ENCODE assay signal across 1 cellular context in genomic region chr6:5260661-5261544, GRCh38.
TF ChIP-seq lines count a peak whose summit lies in the region.

Gene FARS2 (plus strand): TSS chr6:5261513.
Gene LYRM4 (minus strand): TSS chr6:5260950. CDS start chr6:5260733, 217 bp downstream.

TF ChIP-seq in GM12878, 131 proteins besides CTCF, POLR2A, EP300 and RAD21 (continued from another document and continues in another):
- TF ChIP-seq ZBTB11 (CRISPR knock-in tag; IDR thresholded peaks at IDR 0.05) (no peak), MEF2A (IDR thresholded peaks at IDR 0.05; ENCODE audit: insufficient read depth, low read depth, low read length) (no peak), RAD51 (IDR thresholded peaks at IDR 0.05) (no peak), ASH2L (IDR thresholded peaks at IDR 0.05; ENCODE audit: borderline replicate concordance, low read depth) (no peak; the same call in 1 of the 2 replicates), BCL11A (IDR thresholded peaks at IDR 0.05; ENCODE audit: low read depth, low read length) (peak; percentile 32; the same call in 1 of the 2 replicates), MYC (IDR thresholded peaks at IDR 0.05; ENCODE audit: insufficient read depth, insufficient read length, insufficient replicate concordance, low read length, severe bottlenecking) (peak; percentile 94), CBX3 (IDR thresholded peaks at IDR 0.05; ENCODE audit: borderline replicate concordance, low read depth) (no peak), CHD4 (IDR thresholded peaks at IDR 0.05) (no peak), BCLAF1 (IDR thresholded peaks at IDR 0.05) (no peak), RCOR1 (conservative IDR thresholded peaks at IDR 0.05; ENCODE audit: low read depth, low read length) (no peak), RFX5 (IDR thresholded peaks at IDR 0.05; ENCODE audit: low read depth, low read length) (no peak), SMARCA5 (IDR thresholded peaks at IDR 0.05) (no peak), ZNF384 (IDR thresholded peaks at IDR 0.05; ENCODE audit: borderline replicate concordance, low read depth, low read length) (peak; percentile 96), HDGF (IDR thresholded peaks at IDR 0.05) (peak; percentile 91), KAT2A (conservative IDR thresholded peaks at IDR 0.05; ENCODE audit: control insufficient read depth, low read depth, low read length) (no peak), SMAD5 (IDR thresholded peaks at IDR 0.05; ENCODE audit: low read depth) (no peak), CHD1 (IDR thresholded peaks at IDR 0.05; ENCODE audit: low read depth, low read length) (no peak), POU2F2 (IDR thresholded peaks at IDR 0.05; ENCODE audit: borderline replicate concordance, low read depth, low read length) (peak; percentile 49), CHD2 (IDR thresholded peaks at IDR 0.05; ENCODE audit: borderline replicate concordance, low read depth, low read length) (peak; percentile 65), POLR2AphosphoS2 (IDR thresholded peaks at IDR 0.05; ENCODE audit: low read depth, low read length) (no peak), YBX1 (IDR thresholded peaks at IDR 0.05) (no peak), ATF7 (IDR thresholded peaks at IDR 0.05; ENCODE audit: low read depth) (no peak), TBL1XR1 (IDR thresholded peaks at IDR 0.05; ENCODE audit: low read depth, low read length) (no peak), TARDBP (IDR thresholded peaks at IDR 0.05; ENCODE audit: borderline replicate concordance) (no peak), CEBPZ (IDR thresholded peaks at IDR 0.05; ENCODE audit: low read depth, low read length) (peak; percentile 37; the same call in 1 of the 2 replicates), E4F1 (IDR thresholded peaks at IDR 0.05; ENCODE audit: borderline replicate concordance, partially characterized antibody) (peak; percentile 69), CREB1 (IDR thresholded peaks at IDR 0.05; ENCODE audit: low read depth) (peak; percentile 69; the same call in 1 of the 2 replicates), HDAC2 (IDR thresholded peaks at IDR 0.05) (no peak), BMI1 (IDR thresholded peaks at IDR 0.05; ENCODE audit: borderline replicate concordance) (peak; percentile 95), GATAD2B (conservative IDR thresholded peaks at IDR 0.05; ENCODE audit: low read depth) (no peak; the same call in 1 of the 2 replicates), ZNF207 (IDR thresholded peaks at IDR 0.05; ENCODE audit: borderline replicate concordance) (peak; percentile 95), E2F4 (IDR thresholded peaks at IDR 0.05; ENCODE audit: low read depth, low read length) (no peak), RBBP5 (conservative IDR thresholded peaks at IDR 0.05) (no peak), FOS (IDR thresholded peaks at IDR 0.05; ENCODE audit: borderline replicate concordance, extremely low read depth, insufficient read length) (no peak)
- TF ChIP-seq, protein P1, sequence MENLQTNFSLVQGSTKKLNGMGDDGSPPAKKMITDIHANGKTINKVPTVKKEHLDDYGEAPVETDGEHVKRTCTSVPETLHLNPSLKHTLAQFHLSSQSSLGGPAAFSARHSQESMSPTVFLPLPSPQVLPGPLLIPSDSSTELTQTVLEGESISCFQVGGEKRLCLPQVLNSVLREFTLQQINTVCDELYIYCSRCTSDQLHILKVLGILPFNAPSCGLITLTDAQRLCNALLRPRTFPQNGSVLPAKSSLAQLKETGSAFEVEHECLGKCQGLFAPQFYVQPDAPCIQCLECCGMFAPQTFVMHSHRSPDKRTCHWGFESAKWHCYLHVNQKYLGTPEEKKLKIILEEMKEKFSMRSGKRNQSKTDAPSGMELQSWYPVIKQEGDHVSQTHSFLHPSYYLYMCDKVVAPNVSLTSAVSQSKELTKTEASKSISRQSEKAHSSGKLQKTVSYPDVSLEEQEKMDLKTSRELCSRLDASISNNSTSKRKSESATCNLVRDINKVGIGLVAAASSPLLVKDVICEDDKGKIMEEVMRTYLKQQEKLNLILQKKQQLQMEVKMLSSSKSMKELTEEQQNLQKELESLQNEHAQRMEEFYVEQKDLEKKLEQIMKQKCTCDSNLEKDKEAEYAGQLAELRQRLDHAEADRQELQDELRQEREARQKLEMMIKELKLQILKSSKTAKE (IDR thresholded peaks at IDR 0.05; ENCODE audit: low read depth, poor library complexity, severe bottlenecking) = peak; percentile 14
- TF ChIP-seq, protein P2, sequence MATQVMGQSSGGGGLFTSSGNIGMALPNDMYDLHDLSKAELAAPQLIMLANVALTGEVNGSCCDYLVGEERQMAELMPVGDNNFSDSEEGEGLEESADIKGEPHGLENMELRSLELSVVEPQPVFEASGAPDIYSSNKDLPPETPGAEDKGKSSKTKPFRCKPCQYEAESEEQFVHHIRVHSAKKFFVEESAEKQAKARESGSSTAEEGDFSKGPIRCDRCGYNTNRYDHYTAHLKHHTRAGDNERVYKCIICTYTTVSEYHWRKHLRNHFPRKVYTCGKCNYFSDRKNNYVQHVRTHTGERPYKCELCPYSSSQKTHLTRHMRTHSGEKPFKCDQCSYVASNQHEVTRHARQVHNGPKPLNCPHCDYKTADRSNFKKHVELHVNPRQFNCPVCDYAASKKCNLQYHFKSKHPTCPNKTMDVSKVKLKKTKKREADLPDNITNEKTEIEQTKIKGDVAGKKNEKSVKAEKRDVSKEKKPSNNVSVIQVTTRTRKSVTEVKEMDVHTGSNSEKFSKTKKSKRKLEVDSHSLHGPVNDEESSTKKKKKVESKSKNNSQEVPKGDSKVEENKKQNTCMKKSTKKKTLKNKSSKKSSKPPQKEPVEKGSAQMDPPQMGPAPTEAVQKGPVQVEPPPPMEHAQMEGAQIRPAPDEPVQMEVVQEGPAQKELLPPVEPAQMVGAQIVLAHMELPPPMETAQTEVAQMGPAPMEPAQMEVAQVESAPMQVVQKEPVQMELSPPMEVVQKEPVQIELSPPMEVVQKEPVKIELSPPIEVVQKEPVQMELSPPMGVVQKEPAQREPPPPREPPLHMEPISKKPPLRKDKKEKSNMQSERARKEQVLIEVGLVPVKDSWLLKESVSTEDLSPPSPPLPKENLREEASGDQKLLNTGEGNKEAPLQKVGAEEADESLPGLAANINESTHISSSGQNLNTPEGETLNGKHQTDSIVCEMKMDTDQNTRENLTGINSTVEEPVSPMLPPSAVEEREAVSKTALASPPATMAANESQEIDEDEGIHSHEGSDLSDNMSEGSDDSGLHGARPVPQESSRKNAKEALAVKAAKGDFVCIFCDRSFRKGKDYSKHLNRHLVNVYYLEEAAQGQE (IDR thresholded peaks at IDR 0.05; ENCODE audit: low read depth, low read length) = no peak
